Comparison of ENCODE assay signal across 29 cellular contexts in genomic region chr13:27308941-27309340, GRCh38.
"Had no signal": no experiment of that assay in that cellular context is flagged by ENCODE, and none has a peak within 500 bp of the region (broad histone marks: within the 10 kb centered on the region; RNA-seq: fewer than 3 reads in every experiment).

No MANE protein-coding gene starts in this region.

- H3K4me2 ChIP-seq: hepatocyte had no signal

- H3K27ac Mint-ChIP-seq: dendritic cell treated with granulocyte-macrophage colony-stimulating factor and Interleukin-4, amounts not matched to agents 40 ng/mL and 50 ng/mL, for 4 days; endodermal cell; mesothelial cell of epicardium; naive B cell; natural killer cell treated with Interleukin-12 subunit alpha and Interleukin-12 subunit beta and Interleukin-15 and Interleukin-18, amount 100 ng/mL, for 72 hours; stimulated activated naive B cell treated with anti-CD40 and anti-IgM and Interleukin-4, amounts not matched to agents 10 μg/mL and 1 μg/mL and 100 μg/mL, for 72 hours; stimulated activated naive CD8-positive, alpha-beta T cell treated with anti-CD3 and anti-CD28 coated beads, Interleukin-15, Interleukin-2, amounts not matched to agents 100 ng/mL and 50 ng/mL, for 24 hours had no signal

- DNase-seq: colonic mucosa; effector CD8-positive, alpha-beta T cell; endodermal cell; foreskin keratinocyte; heart left ventricle; kidney; mesenchymal stem cell; mucosa of descending colon; naive B cell; nucleus accumbens; right cardiac atrium; sigmoid colon; stimulated activated CD4-positive, alpha-beta T cell treated with anti-CD3 and anti-CD28 coated beads, Interleukin-2, amount 100 ng/mL, for 24 hours; stimulated activated CD4-positive, alpha-beta T cell treated with anti-CD3 and anti-CD28 coated beads, Interleukin-4, amount 100 ng/mL, for 4 hours; stimulated activated naive B cell treated with anti-CD40 and anti-IgM and Interleukin-4, amounts not matched to agents 10 μg/mL and 1 μg/mL and 100 μg/mL, for 72 hours; transverse colon had no signal

- H2AFZ ChIP-seq: hepatocyte had no signal

- H3K36me3 ChIP-seq: colonic mucosa, esophagus muscularis mucosa, gastroesophageal sphincter, heart left ventricle, prostate gland, sigmoid colon, suprapubic skin, transverse colon, vagina had no signal

- H3K27ac ChIP-seq: colonic mucosa, esophagus muscularis mucosa, foreskin keratinocyte, gastroesophageal sphincter, heart left ventricle, hepatocyte, prostate gland, sigmoid colon, suprapubic skin, transverse colon, vagina had no signal

- H3K9me3 ChIP-seq: colonic mucosa, esophagus muscularis mucosa, gastroesophageal sphincter, heart left ventricle, mucosa of descending colon, prostate gland, sigmoid colon, suprapubic skin, transverse colon, vagina had no signal

- H3K27me3 ChIP-seq: colonic mucosa, esophagus muscularis mucosa, gastroesophageal sphincter, heart left ventricle, hepatocyte, sigmoid colon, transverse colon, vagina had no signal

- H3K4me1 ChIP-seq: colonic mucosa, esophagus muscularis mucosa, foreskin keratinocyte, gastroesophageal sphincter, heart left ventricle, prostate gland, sigmoid colon, suprapubic skin, transverse colon, vagina had no signal

- H3K36me3 Mint-ChIP-seq: mesothelial cell of epicardium; naive B cell; natural killer cell treated with Interleukin-12 subunit alpha and Interleukin-12 subunit beta and Interleukin-15 and Interleukin-18, amount 100 ng/mL, for 72 hours; stimulated activated naive B cell treated with anti-CD40 and anti-IgM and Interleukin-4, amounts not matched to agents 10 μg/mL and 1 μg/mL and 100 μg/mL, for 72 hours had no signal

- H3K4me3 ChIP-seq: colonic mucosa, esophagus muscularis mucosa, gastroesophageal sphincter, heart left ventricle, hepatocyte, lung, mucosa of descending colon, prostate gland, sigmoid colon, suprapubic skin, transverse colon, vagina had no signal

- ATAC-seq: gastroesophageal sphincter; heart left ventricle; left lobe of liver; natural killer cell treated with Interleukin-12 subunit alpha and Interleukin-12 subunit beta and Interleukin-15 and Interleukin-18, amount 100 ng/mL, for 72 hours; stimulated activated naive B cell treated with anti-CD40 and anti-IgM and Interleukin-4, amounts not matched to agents 10 μg/mL and 1 μg/mL and 100 μg/mL, for 72 hours had no signal

- H3K4me1 Mint-ChIP-seq: endodermal cell had no signal

- H3K27me3 Mint-ChIP-seq: dendritic cell treated with granulocyte-macrophage colony-stimulating factor and Interleukin-4, amounts not matched to agents 40 ng/mL and 50 ng/mL, for 4 days; stimulated activated naive CD8-positive, alpha-beta T cell treated with anti-CD3 and anti-CD28 coated beads, Interleukin-15, Interleukin-2, amounts not matched to agents 100 ng/mL and 50 ng/mL, for 24 hours had no signal

- H3K79me2 ChIP-seq: hepatocyte had no signal

- H3K9me3 Mint-ChIP-seq: dendritic cell treated with granulocyte-macrophage colony-stimulating factor and Interleukin-4, amounts not matched to agents 40 ng/mL and 50 ng/mL, for 4 days; endodermal cell; mesothelial cell of epicardium; naive B cell; natural killer cell treated with Interleukin-12 subunit alpha and Interleukin-12 subunit beta and Interleukin-15 and Interleukin-18, amount 100 ng/mL, for 72 hours; neural crest cell; stimulated activated naive B cell treated with anti-CD40 and anti-IgM and Interleukin-4, amounts not matched to agents 10 μg/mL and 1 μg/mL and 100 μg/mL, for 72 hours; stimulated activated naive CD8-positive, alpha-beta T cell treated with anti-CD3 and anti-CD28 coated beads, Interleukin-15, Interleukin-2, amounts not matched to agents 100 ng/mL and 50 ng/mL, for 24 hours had no signal

- H3K4me3 Mint-ChIP-seq: dendritic cell treated with granulocyte-macrophage colony-stimulating factor and Interleukin-4, amounts not matched to agents 40 ng/mL and 50 ng/mL, for 4 days; endodermal cell; mesothelial cell of epicardium; naive B cell; natural killer cell treated with Interleukin-12 subunit alpha and Interleukin-12 subunit beta and Interleukin-15 and Interleukin-18, amount 100 ng/mL, for 72 hours; neural crest cell; stimulated activated naive B cell treated with anti-CD40 and anti-IgM and Interleukin-4, amounts not matched to agents 10 μg/mL and 1 μg/mL and 100 μg/mL, for 72 hours; stimulated activated naive CD8-positive, alpha-beta T cell treated with anti-CD3 and anti-CD28 coated beads, Interleukin-15, Interleukin-2, amounts not matched to agents 100 ng/mL and 50 ng/mL, for 24 hours had no signal
